Comparison of ENCODE assay signal across 18 cellular contexts in the genomic region with DNA sequence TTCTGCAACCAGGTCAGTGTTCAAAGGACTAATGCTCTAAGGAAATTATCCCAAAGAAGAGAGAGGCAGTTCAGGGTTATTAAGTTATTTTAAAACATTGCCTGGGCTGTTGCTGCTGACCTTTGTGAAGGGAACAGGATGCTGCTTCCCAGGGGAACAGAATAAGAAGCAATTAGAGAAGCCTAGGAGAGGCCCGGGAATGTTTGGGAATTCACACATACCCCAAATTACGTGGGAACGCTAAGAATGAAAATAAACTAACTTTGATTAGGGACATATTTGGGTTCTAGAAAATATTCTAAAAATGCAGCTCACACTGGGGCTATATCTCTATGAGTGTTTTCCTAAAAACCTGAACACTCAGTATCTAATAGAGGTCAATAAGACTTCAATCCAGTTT.
DNase-seq lines count a peak whose midpoint lies in the region; ATAC-seq, FAIRE-seq and TF ChIP-seq lines count a peak whose summit lies in the region.
"Had no signal": no experiment of that assay in that cellular context is flagged by ENCODE, and none has a peak within 500 bp of the region (broad histone marks: within the 10 kb centered on the region; RNA-seq: fewer than 3 reads in every experiment).

No MANE protein-coding gene starts in this region.

- intact Hi-C loops in kidney (cut with DNase I): no loop called here

- H3K27ac ChIP-seq in coronary artery (peak overlapping the region in 1 of 2 donors; percentile 64), mesenchymal stem cell (ENCODE audit: low read length, poor library complexity, severe bottlenecking) (peak overlapping the region; percentile 64), subcutaneous abdominal adipose tissue (ENCODE audit: low read depth, low read length) (peak overlapping the region; percentile 54), kidney (ENCODE audit: low read depth in 2 of 2, low read length in 2 of 2) (no peak overlapping the region)

- ATAC-seq in HG02840 (IDR thresholded peaks at IDR 0.05; ENCODE audit: low FRiP score, unreplicated experiment): no peak

- no peaks in the 10 kb centered on the region for H3K36me3 ChIP-seq in mesenchymal stem cell (ENCODE audit: control insufficient read depth in 1 of 2, insufficient read depth in 2 of 2, low read depth in 1 of 2, low read length in 2 of 2)
- H3K36me3 ChIP-seq in subcutaneous abdominal adipose tissue (ENCODE audit: control insufficient read depth in 5 of 5, insufficient read depth in 5 of 5, low read length in 5 of 5): no peaks in the 10 kb centered on the region
- no peaks in the 10 kb centered on the region for H3K36me3 ChIP-seq in kidney (ENCODE audit: control insufficient read depth in 1 of 2, insufficient read depth in 2 of 2, low read length in 2 of 2)

- H3K18ac ChIP-seq in mesenchymal stem cell (ENCODE audit: low read depth in 1 of 2, low read length in 2 of 2): peak overlapping the region in 1 of 2 experiments; percentile 12

- H3K4me1 ChIP-seq in mesenchymal stem cell (ENCODE audit: control insufficient read depth, insufficient read depth, low read depth, low read length) (no peaks in the 10 kb centered on the region), subcutaneous abdominal adipose tissue (ENCODE audit: control insufficient read depth in 5 of 5, insufficient read depth in 5 of 5, low read length in 5 of 5) (peaks cover 0 to 15% (median 5%) of the 10 kb centered on the region in 5 donors), kidney (ENCODE audit: control insufficient read depth in 1 of 2, insufficient read depth in 1 of 2, low read depth in 1 of 2, low read length in 2 of 2) (no peaks in the 10 kb centered on the region)

- no peak overlapping the region for H2BK12ac ChIP-seq in mesenchymal stem cell (ENCODE audit: low read length in 2 of 2)

- H3K79me1 ChIP-seq in mesenchymal stem cell (replicated peaks; ENCODE audit: low read length, poor library complexity, severe bottlenecking): no peaks in the 10 kb centered on the region

- H2BK120ac ChIP-seq in mesenchymal stem cell (ENCODE audit: low read depth, low read length): peak overlapping the region; percentile 61

- no peak overlapping the region for H2BK15ac ChIP-seq in mesenchymal stem cell (ENCODE audit: low read depth, poor library complexity, severe bottlenecking)

- no peaks in the 10 kb centered on the region for H3K9me3 ChIP-seq in mesenchymal stem cell (ENCODE audit: control insufficient read depth, low read length)
- peaks cover 0 to 5% (median 0%) of the 10 kb centered on the region in 5 donors for H3K9me3 ChIP-seq in subcutaneous abdominal adipose tissue (ENCODE audit: control insufficient read depth in 5 of 5, low read length in 5 of 5)
- H3K9me3 ChIP-seq in kidney (ENCODE audit: control insufficient read depth in 1 of 2, low read length in 2 of 2): no peaks in the 10 kb centered on the region

- H3K4ac ChIP-seq in mesenchymal stem cell (ENCODE audit: low read depth in 1 of 2, low read length in 2 of 2): no peak overlapping the region

- no peak overlapping the region for H4K91ac ChIP-seq in mesenchymal stem cell (ENCODE audit: low read length)

- H2AFZ ChIP-seq in mesenchymal stem cell (ENCODE audit: low read depth, low read length): no peak overlapping the region

- H3K4me2 ChIP-seq in mesenchymal stem cell (ENCODE audit: low read length, poor library complexity, severe bottlenecking): no peak overlapping the region

- H2BK5ac ChIP-seq in mesenchymal stem cell (ENCODE audit: low read depth, low read length, poor library complexity, severe bottlenecking): no peak overlapping the region

- H3K14ac ChIP-seq in mesenchymal stem cell (ENCODE audit: low read length in 2 of 2): no peak overlapping the region

- no peak for TF ChIP-seq CTCF in coronary artery (IDR thresholded peaks at IDR 0.05)
- no peak for TF ChIP-seq CTCF in kidney (IDR thresholded peaks at IDR 0.05; ENCODE audit: borderline replicate concordance, extremely low read depth, insufficient read depth)

- no peak overlapping the region for H3K9ac ChIP-seq in mesenchymal stem cell (ENCODE audit: low read length)
- no peak overlapping the region for H3K9ac ChIP-seq in subcutaneous abdominal adipose tissue (ENCODE audit: low read length in 5 of 5)
- no peak overlapping the region for H3K9ac ChIP-seq in kidney (ENCODE audit: low read length in 2 of 2)

- no peak overlapping the region for H2AK5ac ChIP-seq in mesenchymal stem cell (ENCODE audit: low read length, severe bottlenecking)

- peak overlapping the region; percentile 35 for H3K4me3 ChIP-seq in coronary artery
- H3K4me3 ChIP-seq in mesenchymal stem cell (ENCODE audit: insufficient read depth in 1 of 2, low read depth in 1 of 2, low read length in 2 of 2): no peak overlapping the region
- no peak overlapping the region for H3K4me3 ChIP-seq in subcutaneous abdominal adipose tissue (ENCODE audit: low read depth in 1 of 5, low read length in 5 of 5)
- no peak overlapping the region for H3K4me3 ChIP-seq in kidney (ENCODE audit: low read length in 2 of 2)

- FAIRE-seq in kidney (lab: Jason Lieb, UNC): no peak
- FAIRE-seq: bronchial epithelial cell, H1 had no signal

- WGBS in mesenchymal stem cell: no CpG with 5 or more reads among the region's 3 CpGs

- DNase-seq in LHCN-M2 (ENCODE audit: low read depth) (peak; percentile 35), coronary artery (ENCODE audit: low spot score) (no peak), mesenchymal stem cell (peak; percentile 22), kidney (no peak)
- DNase-seq in NK-92 treated with Interleukin-12 subunit alpha and Interleukin-12 subunit beta, amount 100 ng/mL, for 24 hours (lab: John Stamatoyannopoulos, UW): no peak
- DNase-seq: activated CD4-positive, CD25-positive, alpha-beta regulatory T cell treated with anti-CD3 and anti-CD28 coated beads, Interleukin-2, amount 50 U/mL, for 72 hours; activated naive CD4-positive, alpha-beta T cell treated with anti-CD3 and anti-CD28 coated beads, Interleukin-2, amount 50 U/mL, for 16 hours; CD4-positive, alpha-beta memory T cell; DND-41; effector CD8-positive, alpha-beta T cell; NCI-H1436; NCI-H2227 treated with DMSO at 0.1 percent for 48 hours; SIG-M5; T-helper 9 cell had no signal

- no peak overlapping the region for H3K23ac ChIP-seq in mesenchymal stem cell (ENCODE audit: low read length in 2 of 2)

- no peak overlapping the region for H4K8ac ChIP-seq in mesenchymal stem cell (ENCODE audit: low read length)

- H3K27me3 ChIP-seq in mesenchymal stem cell (ENCODE audit: control insufficient read depth in 1 of 2, insufficient read depth in 1 of 2, low read length in 2 of 2) (no peaks in the 10 kb centered on the region), subcutaneous abdominal adipose tissue (ENCODE audit: control insufficient read depth in 5 of 5, insufficient read depth in 4 of 5, low read length in 5 of 5) (no peaks in the 10 kb centered on the region)

Comparison
In these comparisons a context has a peak if more than half of its experiments do, and no peak if none do; other contexts are left out.
1. DNase-seq: peak in LHCN-M2 (single experiment) and mesenchymal stem cell (single experiment); none in coronary artery (single experiment), kidney (single experiment) and NK-92 treated with Interleukin-12 subunit alpha and Interleukin-12 subunit beta, amount 100 ng/mL, for 24 hours (single experiment).
2. H3K27ac ChIP-seq: peak in mesenchymal stem cell (single experiment) and subcutaneous abdominal adipose tissue (single experiment); none in kidney (0 of 2).